Comparison of ENCODE assay signal across 1 cellular context in the genomic region with DNA sequence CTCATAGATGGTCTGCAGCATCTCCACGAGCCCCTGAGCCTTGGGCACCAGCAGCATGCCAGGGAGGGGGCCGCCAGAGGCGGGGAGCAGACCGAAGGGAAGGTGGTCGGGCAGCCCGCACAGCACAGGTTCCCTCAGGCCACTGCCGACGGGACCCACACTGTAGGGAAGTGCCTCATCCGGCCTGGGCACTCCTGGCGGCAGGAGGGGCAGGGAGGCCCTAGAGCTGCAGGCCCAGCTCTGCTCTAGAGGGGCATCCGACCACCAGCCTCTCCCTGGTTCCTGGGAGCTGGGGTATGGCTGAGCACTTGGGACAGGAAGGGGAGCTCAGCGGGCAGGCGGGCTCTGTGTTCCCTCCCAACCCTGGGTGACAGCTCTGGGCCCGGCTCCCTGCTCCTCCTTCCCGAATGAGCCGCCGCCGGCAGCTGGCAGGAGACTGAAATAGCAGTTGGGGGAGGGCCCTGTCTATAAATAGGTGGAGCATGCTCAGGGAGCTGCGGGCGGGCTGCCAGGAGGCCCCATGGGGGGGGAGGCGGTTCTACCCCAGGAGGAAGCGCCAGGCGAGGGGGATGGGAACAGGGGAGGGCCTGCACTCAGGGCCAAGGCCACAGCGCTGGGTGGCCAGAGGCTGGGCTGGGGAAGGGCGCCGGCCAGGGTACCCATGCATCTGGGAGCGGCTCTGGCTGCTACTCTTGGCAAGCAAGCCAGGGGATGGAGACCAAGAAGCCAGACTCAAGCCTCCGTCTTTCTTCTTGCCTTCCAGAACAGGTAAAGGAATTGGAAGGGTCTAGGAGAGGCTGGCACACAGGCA.
TF ChIP-seq lines count a peak whose summit lies in the region.

No MANE protein-coding gene starts in this region.

TF ChIP-seq in endothelial cell of umbilical vein, 7 proteins besides CTCF, POLR2A, EP300 and RAD21:
- TF ChIP-seq POLR2AphosphoS5 (IDR thresholded peaks at IDR 0.05; ENCODE audit: insufficient read depth, low read depth, low read length) (peak; percentile 62), FOS (IDR thresholded peaks at IDR 0.05; ENCODE audit: borderline replicate concordance, insufficient read depth, low read length) (no peak), GATA2 (IDR thresholded peaks at IDR 0.05; ENCODE audit: insufficient read depth, insufficient read length, low read depth, low read length) (no peak)
TF ChIP-seq in endothelial cell of umbilical vein: peak in this region for 1.
